Comparison of ENCODE assay signal across 8 cellular contexts in genomic region chr6:41936073-41936837, GRCh38. TPM values are rescaled to one million over a fixed set of nuclear protein-coding genes. Genes with fewer than 3 reads are reported as not detected.
DNase-seq lines count a peak whose midpoint lies in the region; ATAC-seq and TF ChIP-seq lines count a peak whose summit lies in the region.

No MANE protein-coding gene starts in this region.

- POLR2A ChIA-PET in RWPE1 (lab: Yijun Ruan, JAX; ENCODE audit: low non-redundant PET), result no interaction called here

- no peaks in the 10 kb centered on the region for H3K27me3 ChIP-seq in thymus (ENCODE audit: control insufficient read depth, insufficient read depth)

- H3K27ac ChIP-seq in RWPE1 (peak overlapping the region; percentile 83), thymus (ENCODE audit: low read depth) (peak overlapping the region; percentile 53)

- TF ChIP-seq RAD21 in Ishikawa (IDR thresholded peaks at IDR 0.05; ENCODE audit: low read depth), result peak; percentile 55

- peak; percentile 50 for ATAC-seq in GM19395 (IDR thresholded peaks at IDR 0.05; ENCODE audit: unreplicated experiment)

- peaks cover 86% of the 10 kb centered on the region for H3K36me3 ChIP-seq in thymus (ENCODE audit: control insufficient read depth, insufficient read depth)

- WGBS in thymus, result 33% methylated on average over 10 of the region's 10 CpGs

- no peak for TF ChIP-seq EP300 in Ishikawa (IDR thresholded peaks at IDR 0.05; ENCODE audit: borderline replicate concordance)

- H3K4me1 ChIP-seq in thymus (ENCODE audit: control insufficient read depth, insufficient read depth, low read length), result peaks cover 49% of the 10 kb centered on the region

- TF ChIP-seq CTCF in RWPE1 (conservative IDR thresholded peaks at IDR 0.05; ENCODE audit: low read depth) (peak; percentile 87), fibroblast of villous mesenchyme (IDR thresholded peaks at IDR 0.05; ENCODE audit: insufficient read depth, low read depth, low read length) (peak; percentile 96)

- H3K9me3 ChIP-seq in thymus (ENCODE audit: control insufficient read depth), result no peaks in the 10 kb centered on the region

- peak in 12 of 14 donors; percentile 22 to 79 (median 64) for DNase-seq in C1 segment of cervical spinal cord (lab: John Stamatoyannopoulos, UW)
- peak; percentile 80 for DNase-seq in RWPE1 (ENCODE audit: low spot score)
- DNase-seq in activated effector memory CD4-positive, alpha-beta T cell treated with Interleukin-2 at 50 U/mL for 16 hours, result peak; percentile 78
- peak; percentile 99 for DNase-seq in fibroblast of villous mesenchyme (ENCODE audit: low read depth)
- peak in 52 of 56 donors; percentile 10 to 89 (median 66) for DNase-seq in nucleus accumbens (lab: John Stamatoyannopoulos, UW)

- CTCF ChIA-PET in RWPE1 (lab: Yijun Ruan, JAX), result interaction anchor here (0.6 to 2.1 kb wide), 9 partner anchors 93 to 894 kb away, joined by 3 to 7 read pairs (median 4); partner anchors contain the start of gene FRS3

- H3K4me3 ChIP-seq in fibroblast of villous mesenchyme (ENCODE audit: low read depth, low read length) (no peak overlapping the region), thymus (ENCODE audit: low read length) (peak overlapping the region; percentile 11)

TF ChIP-seq in Ishikawa, 13 proteins besides CTCF, POLR2A, EP300 and RAD21:
- TF ChIP-seq, protein P1, sequence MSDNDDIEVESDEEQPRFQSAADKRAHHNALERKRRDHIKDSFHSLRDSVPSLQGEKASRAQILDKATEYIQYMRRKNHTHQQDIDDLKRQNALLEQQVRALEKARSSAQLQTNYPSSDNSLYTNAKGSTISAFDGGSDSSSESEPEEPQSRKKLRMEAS (IDR thresholded peaks at IDR 0.05), result no peak
- TF ChIP-seq USF1 (IDR thresholded peaks at IDR 0.05), result no peak
- no peak for TF ChIP-seq CREB1 (IDR thresholded peaks at IDR 0.05; ENCODE audit: low read depth)
- no peak for TF ChIP-seq FOXM1 (IDR thresholded peaks at IDR 0.05; ENCODE audit: borderline replicate concordance, low read depth)
- no peak for TF ChIP-seq TCF12 (IDR thresholded peaks at IDR 0.05; ENCODE audit: low read depth)
- no peak for TF ChIP-seq ZBTB7A (IDR thresholded peaks at IDR 0.05; ENCODE audit: low read depth)
- no peak for TF ChIP-seq REST (IDR thresholded peaks at IDR 0.05; ENCODE audit: low read depth)
- no peak for TF ChIP-seq TAF1 (IDR thresholded peaks at IDR 0.05; ENCODE audit: low read depth)
- TF ChIP-seq TEAD4 (IDR thresholded peaks at IDR 0.05), result no peak
- no peak for TF ChIP-seq NFIC (IDR thresholded peaks at IDR 0.05)
TF ChIP-seq in Ishikawa: peak in this region for 0.

RNA-seq across cellular contexts. Expression of gene CCND3, which starts 5.4 kb away (rescaled TPM):
- total RNA-seq in fibroblast of villous mesenchyme, result 25.8 and 42.3 TPM in 2 replicates
- polyA plus RNA-seq in thymus, result 277 TPM

RNA-seq across cellular contexts. Expression of gene BYSL, which starts 15.0 kb away (rescaled TPM):
- total RNA-seq in fibroblast of villous mesenchyme, result 13.2 and 20.7 TPM in 2 replicates
- polyA plus RNA-seq in thymus, result 7.8 TPM

RNA-seq across cellular contexts. Expression of gene MED20, which starts 15.3 kb away (rescaled TPM):
- 31.9 and 40.2 TPM in 2 replicates for total RNA-seq in fibroblast of villous mesenchyme
- 7.9 TPM for polyA plus RNA-seq in thymus

RNA-seq across cellular contexts. Expression of gene USP49, which starts 41.1 kb away (rescaled TPM):
- total RNA-seq in fibroblast of villous mesenchyme, result 2.3 and 3.0 TPM in 2 replicates
- polyA plus RNA-seq in thymus, result 1.1 TPM
